In genomic region chr10:68601490-68602265, GRCh38 we compare ENCODE assay signal across 11 cellular contexts. TPM values are rescaled to one million over a fixed set of nuclear protein-coding genes. Genes with fewer than 3 reads are reported as not detected.
DNase-seq lines count a peak whose midpoint lies in the region; ATAC-seq and TF ChIP-seq lines count a peak whose summit lies in the region.
"Had no signal": no experiment of that assay in that cellular context is flagged by ENCODE, and none has a peak within 500 bp of the region (broad histone marks: within the 10 kb centered on the region; RNA-seq: fewer than 3 reads in every experiment).

No MANE protein-coding gene starts in this region.

- no peak overlapping the region for H3K9ac ChIP-seq in HUES6 (ENCODE audit: low read length)

- no peaks in the 10 kb centered on the region for H3K9me3 Mint-ChIP-seq in CD8-positive, alpha-beta memory T cell
- no peaks in the 10 kb centered on the region for H3K9me3 Mint-ChIP-seq in activated naive CD8-positive, alpha-beta T cell treated with anti-CD3 and anti-CD28 coated beads, Interleukin-2, amount 10 ng/mL, durations not matched to agents 7 days and 5 days
- no peaks in the 10 kb centered on the region for H3K9me3 Mint-ChIP-seq in nephron

- DNase-seq in CD8-positive, alpha-beta memory T cell: no peak
- no peak for DNase-seq in activated naive CD8-positive, alpha-beta T cell treated with anti-CD3 and anti-CD28 coated beads, Interleukin-2, amount 10 ng/mL, durations not matched to agents 7 days and 5 days
- no peak for DNase-seq in posterior cingulate gyrus
- DNase-seq: activated naive CD4-positive, alpha-beta T cell treated with anti-CD3 and anti-CD28 coated beads, Interleukin-2, amount 50 U/mL, for 16 hours; left ventricle myocardium superior; NCI-H2029 treated with DMSO at 0.1 percent for 48 hours had no signal

- no peak for ATAC-seq in activated naive CD8-positive, alpha-beta T cell treated with anti-CD3 and anti-CD28 coated beads, Interleukin-2, amount 10 ng/mL, durations not matched to agents 7 days and 5 days (ENCODE audit: low read depth)
- no peak for ATAC-seq in GM21360 (IDR thresholded peaks at IDR 0.05; ENCODE audit: unreplicated experiment)
- no peak for ATAC-seq in GM21529 (IDR thresholded peaks at IDR 0.05; ENCODE audit: unreplicated experiment)
- ATAC-seq: left ventricle myocardium superior had no signal

- H3K27ac ChIP-seq in CD8-positive, alpha-beta memory T cell (ENCODE audit: low read depth, low read length): no peak overlapping the region
- no peak overlapping the region for H3K27ac ChIP-seq in HUES6 (ENCODE audit: low read depth, low read length)

- no peaks in the 10 kb centered on the region for H3K27me3 Mint-ChIP-seq in CD8-positive, alpha-beta memory T cell
- no peaks in the 10 kb centered on the region for H3K27me3 Mint-ChIP-seq in activated naive CD8-positive, alpha-beta T cell treated with anti-CD3 and anti-CD28 coated beads, Interleukin-2, amount 10 ng/mL, durations not matched to agents 7 days and 5 days
- no peaks in the 10 kb centered on the region for H3K27me3 Mint-ChIP-seq in nephron (ENCODE audit: low read depth)

- H3K27me3 ChIP-seq in CD8-positive, alpha-beta memory T cell (ENCODE audit: insufficient read depth, low read length, poor library complexity, severe bottlenecking): no peaks in the 10 kb centered on the region
- H3K27me3 ChIP-seq in HUES6 (ENCODE audit: control insufficient read depth, insufficient read depth, low read length): no peaks in the 10 kb centered on the region
- H3K27me3 ChIP-seq: suprapubic skin had no signal

- H3K4me1 Mint-ChIP-seq in CD8-positive, alpha-beta memory T cell: peaks cover 38 to 49% (median 46%) of the 10 kb centered on the region in 3 donors
- H3K4me1 Mint-ChIP-seq in activated naive CD8-positive, alpha-beta T cell treated with anti-CD3 and anti-CD28 coated beads, Interleukin-2, amount 10 ng/mL, durations not matched to agents 7 days and 5 days: peaks cover 26% of the 10 kb centered on the region
- H3K4me1 Mint-ChIP-seq in nephron: peaks cover 66% of the 10 kb centered on the region

- peak overlapping the region; percentile 69 for H3K4me3 ChIP-seq in CD8-positive, alpha-beta memory T cell (ENCODE audit: low read length)
- peak overlapping the region; percentile 46; the same call in 1 of the 2 replicates for H3K4me3 ChIP-seq in HUES6 (ENCODE audit: low read depth, low read length)

- H3K9me3 ChIP-seq in CD8-positive, alpha-beta memory T cell (ENCODE audit: low read length): no peaks in the 10 kb centered on the region
- H3K9me3 ChIP-seq in HUES6 (ENCODE audit: control insufficient read depth, insufficient read depth, low read depth, low read length): no peaks in the 10 kb centered on the region
- H3K9me3 ChIP-seq: suprapubic skin had no signal

- H3K4me3 Mint-ChIP-seq in CD8-positive, alpha-beta memory T cell: peak overlapping the region; percentile 86 to 95 (median 90)
- H3K4me3 Mint-ChIP-seq in activated naive CD8-positive, alpha-beta T cell treated with anti-CD3 and anti-CD28 coated beads, Interleukin-2, amount 10 ng/mL, durations not matched to agents 7 days and 5 days: peak overlapping the region; percentile 82
- H3K4me3 Mint-ChIP-seq in nephron: peak overlapping the region; percentile 87 to 93 (median 88)

- CTCF ChIA-PET in CD8-positive, alpha-beta memory T cell (lab: Charles Lee): interaction anchor here (2.5 kb wide), 1 partner anchor 51 kb away, joined by 7 read pairs; no protein-coding TSS in a partner anchor

- peaks cover 4 to 18% (median 8%) of the 10 kb centered on the region in 3 donors for H3K36me3 Mint-ChIP-seq in CD8-positive, alpha-beta memory T cell
- H3K36me3 Mint-ChIP-seq in activated naive CD8-positive, alpha-beta T cell treated with anti-CD3 and anti-CD28 coated beads, Interleukin-2, amount 10 ng/mL, durations not matched to agents 7 days and 5 days: peaks cover 20% of the 10 kb centered on the region
- H3K36me3 Mint-ChIP-seq in nephron (ENCODE audit: low read depth): peaks cover 30% of the 10 kb centered on the region

- intact Hi-C loops in posterior cingulate gyrus (cut with DNase I): no loop called here

- H3K27ac Mint-ChIP-seq in CD8-positive, alpha-beta memory T cell: peak overlapping the region in 5 of 8 donors; percentile 62 to 96 (median 70)
- peak overlapping the region; percentile 20 for H3K27ac Mint-ChIP-seq in activated naive CD8-positive, alpha-beta T cell treated with anti-CD3 and anti-CD28 coated beads, Interleukin-2, amount 10 ng/mL, durations not matched to agents 7 days and 5 days
- peak overlapping the region; percentile 98 to 99 (median 99) for H3K27ac Mint-ChIP-seq in nephron

- no peak for TF ChIP-seq CTCF in nephron (IDR thresholded peaks at IDR 0.05; ENCODE audit: unreplicated experiment in 3 of 3)

- POLR2A ChIA-PET in CD8-positive, alpha-beta memory T cell (lab: Charles Lee): interaction anchor here (0.6 to 1.1 kb wide), 3 partner anchors 10 to 119 kb away, joined by 3 to 5 read pairs (median 3); partner anchors contain the start of gene CCAR1
- POLR2A ChIA-PET in activated naive CD8-positive, alpha-beta T cell treated with anti-CD3 and anti-CD28 coated beads, Interleukin-2, amount 10 ng/mL, durations not matched to agents 7 days and 5 days (lab: Charles Lee): interaction anchor here (0.8 to 1.7 kb wide), 2 partner anchors 42 to 120 kb away, joined by 3 to 7 read pairs; partner anchors contain the start of genes CCAR1 and TET1

- H3K36me3 ChIP-seq in CD8-positive, alpha-beta memory T cell (ENCODE audit: insufficient read depth, low read length): no peaks in the 10 kb centered on the region
- H3K36me3 ChIP-seq in HUES6 (ENCODE audit: control insufficient read depth, insufficient read depth, low read length): peaks cover 41% of the 10 kb centered on the region
- H3K36me3 ChIP-seq: suprapubic skin had no signal

- peaks cover 25% of the 10 kb centered on the region for H3K4me1 ChIP-seq in CD8-positive, alpha-beta memory T cell (ENCODE audit: insufficient read depth, low read length)
- H3K4me1 ChIP-seq in HUES6 (ENCODE audit: control insufficient read depth, insufficient read depth, low read length): peaks cover 35% of the 10 kb centered on the region

RNA-seq across cellular contexts. Expression of gene TET1, which starts 41.5 kb away (rescaled TPM):
- under 1 TPM; 0.44 to 0.63 TPM for total RNA-seq in CD8-positive, alpha-beta memory T cell
- 1.9 TPM for polyA plus RNA-seq in CD8-positive, alpha-beta memory T cell
- 1 to 10 TPM; 3.8 to 4.1 TPM for total RNA-seq in activated naive CD8-positive, alpha-beta T cell treated with anti-CD3 and anti-CD28 coated beads, Interleukin-2, amount 10 ng/mL, durations not matched to agents 7 days and 5 days

Comparison
In these comparisons a context has a peak if more than half of its experiments do, and no peak if none do; other contexts are left out.
1. H3K27ac Mint-ChIP-seq: peak in every context shown above with its lines; median percentile 99 in nephron; 70 in CD8-positive, alpha-beta memory T cell; 20 in activated naive CD8-positive, alpha-beta T cell treated with anti-CD3 and anti-CD28 coated beads, Interleukin-2, amount 10 ng/mL, durations not matched to agents 7 days and 5 days.